In genomic region chr17:46129302-46129701, GRCh38 we compare ENCODE assay signal across 17 cellular contexts.
DNase-seq lines count a peak whose midpoint lies in the region; ATAC-seq lines count a peak whose summit lies in the region.
"Had no signal": no experiment of that assay in that cellular context is flagged by ENCODE, and none has a peak within 500 bp of the region (broad histone marks: within the 10 kb centered on the region; RNA-seq: fewer than 3 reads in every experiment).

No MANE protein-coding gene starts in this region.

- no peaks in the 10 kb centered on the region for H3K27me3 ChIP-seq in CD4-positive, CD25-positive, alpha-beta regulatory T cell (ENCODE audit: control insufficient read depth, insufficient read depth, low read length)
- no peaks in the 10 kb centered on the region for H3K27me3 ChIP-seq in CD4-positive, alpha-beta memory T cell (ENCODE audit: insufficient read depth, low read length)
- H3K27me3 ChIP-seq: BE2C had no signal

- no peaks in the 10 kb centered on the region for H3K9me3 ChIP-seq in CD4-positive, CD25-positive, alpha-beta regulatory T cell (ENCODE audit: control insufficient read depth in 2 of 2, low read length in 2 of 2)
- H3K9me3 ChIP-seq in CD4-positive, alpha-beta memory T cell (ENCODE audit: control insufficient read depth in 1 of 2, low read length in 2 of 2) = no peaks in the 10 kb centered on the region
- no peaks in the 10 kb centered on the region for H3K9me3 ChIP-seq in T-helper 17 cell (ENCODE audit: control insufficient read depth, low read length, poor library complexity, severe bottlenecking)
- H3K9me3 ChIP-seq: BE2C had no signal

- H3K27me3 Mint-ChIP-seq in CD4-positive, CD25-positive, alpha-beta regulatory T cell = no peaks in the 10 kb centered on the region
- no peaks in the 10 kb centered on the region for H3K27me3 Mint-ChIP-seq in CD4-positive, alpha-beta memory T cell
- no peaks in the 10 kb centered on the region for H3K27me3 Mint-ChIP-seq in T-helper 17 cell
- H3K27me3 Mint-ChIP-seq in naive B cell = no peaks in the 10 kb centered on the region

- H3K27ac ChIP-seq in CD4-positive, CD25-positive, alpha-beta regulatory T cell (ENCODE audit: insufficient read depth, low read length, poor library complexity, severe bottlenecking) = no peak overlapping the region
- no peak overlapping the region for H3K27ac ChIP-seq in CD4-positive, alpha-beta memory T cell (ENCODE audit: low read depth, low read length)

- peak overlapping the region in 2 of 3 donors; percentile 15 to 35 for H3K27ac Mint-ChIP-seq in CD4-positive, CD25-positive, alpha-beta regulatory T cell
- H3K27ac Mint-ChIP-seq in CD4-positive, alpha-beta memory T cell = peak overlapping the region in 4 of 7 donors; percentile 25 to 85 (median 58)
- H3K27ac Mint-ChIP-seq in T-helper 17 cell = peak overlapping the region; percentile 19
- peak overlapping the region in 5 of 6 donors; percentile 11 to 57 (median 42) for H3K27ac Mint-ChIP-seq in naive B cell

- peaks cover 3% of the 10 kb centered on the region for H3K36me3 ChIP-seq in CD4-positive, CD25-positive, alpha-beta regulatory T cell (ENCODE audit: control insufficient read depth, insufficient read depth, low read length)
- H3K36me3 ChIP-seq in CD4-positive, alpha-beta memory T cell (ENCODE audit: insufficient read depth, low read length) = no peaks in the 10 kb centered on the region

- ATAC-seq in CD4-positive, CD25-positive, alpha-beta regulatory T cell (ENCODE audit: low read depth in 2 of 2) = no peak
- ATAC-seq in T-helper 17 cell (no peak), naive B cell (ENCODE audit: low read depth in 2 of 2) (no peak), HG02763 (IDR thresholded peaks at IDR 0.05; ENCODE audit: unreplicated experiment) (no peak)

- H3K36me3 Mint-ChIP-seq in CD4-positive, CD25-positive, alpha-beta regulatory T cell = peaks cover 14% of the 10 kb centered on the region
- H3K36me3 Mint-ChIP-seq in CD4-positive, alpha-beta memory T cell = peaks cover 14 to 34% of the 10 kb centered on the region in 2 donors
- peaks cover 2% of the 10 kb centered on the region for H3K36me3 Mint-ChIP-seq in T-helper 17 cell (ENCODE audit: low read depth)
- H3K36me3 Mint-ChIP-seq in naive B cell = no peaks in the 10 kb centered on the region

- CTCF ChIA-PET in CD4-positive, alpha-beta memory T cell (lab: Charles Lee; ENCODE audit: partially characterized antibody) = no interaction called here

- DNase-seq in CD4-positive, CD25-positive, alpha-beta regulatory T cell = no peak
- DNase-seq in CD4-positive, alpha-beta memory T cell = no peak
- DNase-seq in T-helper 17 cell = no peak
- DNase-seq in naive B cell = no peak
- no peak for DNase-seq in hippocampal formation (lab: John Stamatoyannopoulos, UW)
- no peak for DNase-seq in stimulated activated CD4-positive, alpha-beta T cell treated with anti-CD3 and anti-CD28 coated beads, Interleukin-4, amount 100 ng/mL, for 4 hours
- DNase-seq: BE2C, COR-L47, DMS153, H9, Kasumi-1, NCI-H1105 treated with DMSO at 0.1 percent for 48 hours, NCI-H187 treated with DMSO at 0.1 percent for 48 hours, NCI-H2171, NCI-H446 treated with DMSO at 0.1 percent for 48 hours, NCI-H82 had no signal

- peaks cover 62% of the 10 kb centered on the region for H3K4me1 ChIP-seq in CD4-positive, CD25-positive, alpha-beta regulatory T cell (ENCODE audit: control insufficient read depth, insufficient read depth, low read length, poor library complexity, severe bottlenecking)
- peaks cover 93% of the 10 kb centered on the region for H3K4me1 ChIP-seq in CD4-positive, alpha-beta memory T cell (ENCODE audit: insufficient read depth, low read length)

- H3K4me1 Mint-ChIP-seq in CD4-positive, CD25-positive, alpha-beta regulatory T cell = peaks cover 55 to 95% (median 80%) of the 10 kb centered on the region in 4 donors
- peaks cover 76 to 94% (median 87%) of the 10 kb centered on the region in 4 donors for H3K4me1 Mint-ChIP-seq in CD4-positive, alpha-beta memory T cell
- H3K4me1 Mint-ChIP-seq in T-helper 17 cell = peaks cover 83% of the 10 kb centered on the region
- peaks cover 66 to 83% (median 67%) of the 10 kb centered on the region in 3 donors for H3K4me1 Mint-ChIP-seq in naive B cell

- no peak overlapping the region for H3K4me3 ChIP-seq in CD4-positive, CD25-positive, alpha-beta regulatory T cell (ENCODE audit: low read depth, low read length)
- H3K4me3 ChIP-seq in CD4-positive, alpha-beta memory T cell (ENCODE audit: low read length in 2 of 2) = no peak overlapping the region

- POLR2A ChIA-PET in CD4-positive, alpha-beta memory T cell (lab: Charles Lee; ENCODE audit: partially characterized antibody) = no interaction called here

- peaks cover 0 to 2% (median 0%) of the 10 kb centered on the region in 7 donors for H3K9me3 Mint-ChIP-seq in CD4-positive, CD25-positive, alpha-beta regulatory T cell
- no peaks in the 10 kb centered on the region for H3K9me3 Mint-ChIP-seq in CD4-positive, alpha-beta memory T cell
- H3K9me3 Mint-ChIP-seq in naive B cell = peaks cover 0 to 3% (median 0%) of the 10 kb centered on the region in 7 donors
- H3K9me3 Mint-ChIP-seq: H9 had no signal

- peak overlapping the region in 3 of 4 donors; percentile 28 to 57 (median 38) for H3K4me3 Mint-ChIP-seq in CD4-positive, CD25-positive, alpha-beta regulatory T cell
- peak overlapping the region in 4 of 8 donors; percentile 7 to 61 (median 39) for H3K4me3 Mint-ChIP-seq in CD4-positive, alpha-beta memory T cell
- H3K4me3 Mint-ChIP-seq in T-helper 17 cell (no peak overlapping the region), naive B cell (peak overlapping the region in 1 of 8 donors; percentile 44)
- H3K4me3 Mint-ChIP-seq: H9 had no signal

- intact Hi-C loops in CD4-positive, alpha-beta memory T cell (cut with micrococcal nuclease) = loop anchor here (1.0 kb wide), 1 partner anchor 14 kb away; no protein-coding TSS in a partner anchor
